Comparison of ENCODE assay signal across 8 cellular contexts in the genomic region with DNA sequence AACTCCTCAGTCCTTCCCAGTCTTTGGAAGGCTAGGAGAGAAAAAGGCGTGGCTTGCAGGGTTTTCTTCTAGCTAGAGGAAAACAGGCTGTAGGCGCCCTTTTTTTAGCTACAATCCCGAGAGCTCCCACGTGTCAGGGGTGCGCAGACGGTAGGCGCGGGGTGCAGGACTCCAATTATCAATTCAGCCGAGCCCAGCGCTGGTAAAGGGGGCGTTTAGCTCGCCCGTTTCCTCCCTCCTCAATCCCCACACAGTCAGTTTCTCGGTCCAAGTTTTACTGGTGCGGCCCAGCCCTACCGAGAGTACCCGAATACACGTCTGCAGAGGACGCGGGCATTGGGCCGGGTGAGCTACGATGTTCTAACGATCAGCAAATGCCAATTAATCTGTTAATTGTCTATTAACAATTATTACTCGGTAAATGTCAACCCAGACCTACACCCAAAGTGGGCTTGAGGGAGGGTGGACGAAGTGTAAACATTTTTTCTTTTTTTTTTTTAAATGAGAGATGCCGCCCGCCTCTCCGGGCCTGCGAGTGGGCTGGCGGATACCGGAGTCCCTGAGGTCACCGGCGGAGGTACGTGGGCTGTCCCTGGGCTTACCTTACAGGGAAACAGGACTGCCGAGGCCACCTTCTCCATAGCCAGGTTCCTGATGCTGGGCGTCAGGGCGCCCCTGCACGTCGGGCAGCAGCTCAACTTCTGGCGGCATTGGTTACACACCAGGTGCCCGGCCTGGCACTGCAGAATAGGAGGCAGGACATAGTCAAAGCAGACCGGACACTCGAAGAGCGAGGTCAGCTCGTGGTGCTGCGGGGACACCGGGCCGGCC.
A peak's percentile ranks its signal among the peaks of the same experiment; 100 is the strongest.
DNase-seq lines count a peak whose midpoint lies in the region; ATAC-seq and TF ChIP-seq lines count a peak whose summit lies in the region.

No MANE protein-coding gene starts in this region.

- TF ChIP-seq CTCF in VCaP (conservative IDR thresholded peaks at IDR 0.05) (no peak), choroid plexus epithelial cell (conservative IDR thresholded peaks at IDR 0.05; ENCODE audit: low read depth, low read length) (no peak)

- H3K4me3 ChIP-seq in choroid plexus epithelial cell (ENCODE audit: low read depth, low read length) = peak overlapping the region; percentile 81

- ATAC-seq in HG02642 (IDR thresholded peaks at IDR 0.05; ENCODE audit: poor library complexity, unreplicated experiment) (no peak), GM21367 (IDR thresholded peaks at IDR 0.05; ENCODE audit: unreplicated experiment) (no peak)

- peak overlapping the region; percentile 89 for H3K27ac ChIP-seq in VCaP
- peak overlapping the region; percentile 99 for H3K27ac ChIP-seq in layer of hippocampus (ENCODE audit: low read depth, low read length)

- DNase-seq in ELF-1 (ENCODE audit: low read depth, low spot score) (peak; percentile 58), NCI-H1092 (lab: John Stamatoyannopoulos, UW) (peak; percentile 28), choroid plexus epithelial cell (ENCODE audit: low read depth) (peak; percentile 49)
- DNase-seq in stimulated activated CD4-positive, alpha-beta T cell treated with anti-CD3 and anti-CD28 coated beads, Interleukin-2, amount 100 ng/mL, for 24 hours = peak; percentile 46 to 56

- no peaks in the 10 kb centered on the region for H3K27me3 ChIP-seq in layer of hippocampus (ENCODE audit: control insufficient read depth, insufficient read depth, low read length)
